9 cellular contexts compared by ENCODE assay signal in genomic region chr16:1474047-1474446, GRCh38. TPM values are rescaled to one million over a fixed set of nuclear protein-coding genes. Genes with fewer than 3 reads are reported as not detected.
DNase-seq lines count a peak whose midpoint lies in the region; ATAC-seq lines count a peak whose summit lies in the region.
"Had no signal": no experiment of that assay in that cellular context is flagged by ENCODE, and none has a peak within 500 bp of the region (broad histone marks: within the 10 kb centered on the region; RNA-seq: fewer than 3 reads in every experiment).

No MANE protein-coding gene starts in this region.

- POLR2A ChIA-PET in activated naive CD8-positive, alpha-beta T cell treated with anti-CD3 and anti-CD28 coated beads, Interleukin-2, amount 10 ng/mL, durations not matched to agents 7 days and 5 days (lab: Charles Lee) = no interaction called here

- H3K9me3 Mint-ChIP-seq in activated CD8-positive, alpha-beta memory T cell treated with anti-CD3 and anti-CD28 coated beads, Interleukin-2, amount 10 ng/mL, durations not matched to agents 7 days and 5 days (ENCODE audit: low read depth) = no peaks in the 10 kb centered on the region
- H3K9me3 Mint-ChIP-seq in activated naive CD8-positive, alpha-beta T cell treated with anti-CD3 and anti-CD28 coated beads, Interleukin-2, amount 10 ng/mL, durations not matched to agents 7 days and 5 days = no peaks in the 10 kb centered on the region

- H3K27ac ChIP-seq in thymus (ENCODE audit: low read depth) = no peak overlapping the region

- no peaks in the 10 kb centered on the region for H3K27me3 ChIP-seq in thymus (ENCODE audit: control insufficient read depth, insufficient read depth)

- H3K4me1 Mint-ChIP-seq in activated CD8-positive, alpha-beta memory T cell treated with anti-CD3 and anti-CD28 coated beads, Interleukin-2, amount 10 ng/mL, durations not matched to agents 7 days and 5 days = peaks cover 21% of the 10 kb centered on the region
- H3K4me1 Mint-ChIP-seq in activated naive CD8-positive, alpha-beta T cell treated with anti-CD3 and anti-CD28 coated beads, Interleukin-2, amount 10 ng/mL, durations not matched to agents 7 days and 5 days = peaks cover 19% of the 10 kb centered on the region

- peaks cover 5% of the 10 kb centered on the region for H3K36me3 ChIP-seq in thymus (ENCODE audit: control insufficient read depth, insufficient read depth)

- peak overlapping the region; percentile 88 for H3K4me3 ChIP-seq in thymus (ENCODE audit: low read length)

- no peak for ATAC-seq in activated CD8-positive, alpha-beta memory T cell treated with anti-CD3 and anti-CD28 coated beads, Interleukin-2, amount 10 ng/mL, durations not matched to agents 7 days and 5 days
- ATAC-seq in activated naive CD8-positive, alpha-beta T cell treated with anti-CD3 and anti-CD28 coated beads, Interleukin-2, amount 10 ng/mL, durations not matched to agents 7 days and 5 days (ENCODE audit: low read depth) = no peak

- CTCF ChIA-PET in activated CD8-positive, alpha-beta memory T cell treated with anti-CD3 and anti-CD28 coated beads, Interleukin-2, amount 10 ng/mL, durations not matched to agents 7 days and 5 days (lab: Charles Lee) = no interaction called here

- H3K27ac Mint-ChIP-seq in activated CD8-positive, alpha-beta memory T cell treated with anti-CD3 and anti-CD28 coated beads, Interleukin-2, amount 10 ng/mL, durations not matched to agents 7 days and 5 days = peak overlapping the region; percentile 40
- no peak overlapping the region for H3K27ac Mint-ChIP-seq in activated naive CD8-positive, alpha-beta T cell treated with anti-CD3 and anti-CD28 coated beads, Interleukin-2, amount 10 ng/mL, durations not matched to agents 7 days and 5 days

- H3K9me3 ChIP-seq in thymus (ENCODE audit: control insufficient read depth) = no peaks in the 10 kb centered on the region

- H3K4me1 ChIP-seq in thymus (ENCODE audit: control insufficient read depth, insufficient read depth, low read length) = peaks cover 10% of the 10 kb centered on the region

- H3K4me3 Mint-ChIP-seq in activated CD8-positive, alpha-beta memory T cell treated with anti-CD3 and anti-CD28 coated beads, Interleukin-2, amount 10 ng/mL, durations not matched to agents 7 days and 5 days = peak overlapping the region; percentile 67
- peak overlapping the region; percentile 73 for H3K4me3 Mint-ChIP-seq in activated naive CD8-positive, alpha-beta T cell treated with anti-CD3 and anti-CD28 coated beads, Interleukin-2, amount 10 ng/mL, durations not matched to agents 7 days and 5 days

- no peaks in the 10 kb centered on the region for H3K36me3 Mint-ChIP-seq in activated CD8-positive, alpha-beta memory T cell treated with anti-CD3 and anti-CD28 coated beads, Interleukin-2, amount 10 ng/mL, durations not matched to agents 7 days and 5 days
- H3K36me3 Mint-ChIP-seq in activated naive CD8-positive, alpha-beta T cell treated with anti-CD3 and anti-CD28 coated beads, Interleukin-2, amount 10 ng/mL, durations not matched to agents 7 days and 5 days = no peaks in the 10 kb centered on the region

- DNase-seq in activated CD8-positive, alpha-beta memory T cell treated with anti-CD3 and anti-CD28 coated beads, Interleukin-2, amount 10 ng/mL, durations not matched to agents 7 days and 5 days = no peak
- DNase-seq in activated CD8-positive, alpha-beta memory T cell treated with anti-CD3 and anti-CD28 coated beads for 24 hours = no peak
- DNase-seq in activated naive CD8-positive, alpha-beta T cell treated with anti-CD3 and anti-CD28 coated beads, Interleukin-2, amount 10 ng/mL, durations not matched to agents 7 days and 5 days = no peak
- DNase-seq in kidney tubule cell (ENCODE audit: low spot score) (peak; percentile 50), NCI-H2196 treated with DMSO at 0.1 percent for 48 hours (lab: John Stamatoyannopoulos, UW; ENCODE audit: unreplicated experiment) (no peak), HPDE6-E6E7 (ENCODE audit: extremely low spot score) (no peak), NCI-H526 treated with DMSO at 0.1 percent for 48 hours (lab: John Stamatoyannopoulos, UW) (no peak)
- DNase-seq: stimulated activated CD8-positive, alpha-beta memory T cell treated with anti-CD3 and anti-CD28 coated beads, Interleukin-4, amount 100 ng/mL, for 48 hours had no signal

- WGBS in thymus = 41% methylated on average over 15 of the region's 15 CpGs

- H3K27me3 Mint-ChIP-seq in activated CD8-positive, alpha-beta memory T cell treated with anti-CD3 and anti-CD28 coated beads, Interleukin-2, amount 10 ng/mL, durations not matched to agents 7 days and 5 days = no peaks in the 10 kb centered on the region
- no peaks in the 10 kb centered on the region for H3K27me3 Mint-ChIP-seq in activated naive CD8-positive, alpha-beta T cell treated with anti-CD3 and anti-CD28 coated beads, Interleukin-2, amount 10 ng/mL, durations not matched to agents 7 days and 5 days

RNA-seq across cellular contexts. Expression of gene CLCN7, which starts 0.8 kb away (rescaled TPM):
- total RNA-seq in activated CD8-positive, alpha-beta memory T cell treated with anti-CD3 and anti-CD28 coated beads, Interleukin-2, amount 10 ng/mL, durations not matched to agents 7 days and 5 days = 10 to 100 TPM; 53.0 to 60.5 TPM
- 10 to 100 TPM; 69.7 to 72.2 TPM for total RNA-seq in activated naive CD8-positive, alpha-beta T cell treated with anti-CD3 and anti-CD28 coated beads, Interleukin-2, amount 10 ng/mL, durations not matched to agents 7 days and 5 days
- polyA plus RNA-seq in thymus = 78.5 TPM

RNA-seq across cellular contexts. Expression of gene PTX4, which starts 14.7 kb away (rescaled TPM):
- not detected for total RNA-seq in activated CD8-positive, alpha-beta memory T cell treated with anti-CD3 and anti-CD28 coated beads, Interleukin-2, amount 10 ng/mL, durations not matched to agents 7 days and 5 days
- not detected for total RNA-seq in activated naive CD8-positive, alpha-beta T cell treated with anti-CD3 and anti-CD28 coated beads, Interleukin-2, amount 10 ng/mL, durations not matched to agents 7 days and 5 days
- 0.05 TPM for polyA plus RNA-seq in thymus

RNA-seq across cellular contexts. Expression of gene TELO2, which starts 19.1 kb away (rescaled TPM):
- total RNA-seq in activated CD8-positive, alpha-beta memory T cell treated with anti-CD3 and anti-CD28 coated beads, Interleukin-2, amount 10 ng/mL, durations not matched to agents 7 days and 5 days = 10 to 100 TPM; 60.7 to 63.8 TPM
- total RNA-seq in activated naive CD8-positive, alpha-beta T cell treated with anti-CD3 and anti-CD28 coated beads, Interleukin-2, amount 10 ng/mL, durations not matched to agents 7 days and 5 days = 10 to 100 TPM; 53.9 to 57.1 TPM
- 97.4 TPM for polyA plus RNA-seq in thymus

RNA-seq across cellular contexts. Expression of gene CCDC154, which starts 29.7 kb away (rescaled TPM):
- total RNA-seq in activated CD8-positive, alpha-beta memory T cell treated with anti-CD3 and anti-CD28 coated beads, Interleukin-2, amount 10 ng/mL, durations not matched to agents 7 days and 5 days = 1 to 10 TPM; 2.0 to 2.9 TPM
- total RNA-seq in activated naive CD8-positive, alpha-beta T cell treated with anti-CD3 and anti-CD28 coated beads, Interleukin-2, amount 10 ng/mL, durations not matched to agents 7 days and 5 days = 1 to 10 TPM; 6.1 to 6.5 TPM
- 14.0 TPM for polyA plus RNA-seq in thymus

RNA-seq across cellular contexts. Expression of gene PERCC1, which starts 43.2 kb away (rescaled TPM):
- under 1 TPM in 1 of 2 experiments, not detected in 1; 0.33 TPM for total RNA-seq in activated CD8-positive, alpha-beta memory T cell treated with anti-CD3 and anti-CD28 coated beads, Interleukin-2, amount 10 ng/mL, durations not matched to agents 7 days and 5 days
- 1 to 10 TPM in 1 of 2 experiments, under 1 TPM in 1; 0.57 to 1.2 TPM for total RNA-seq in activated naive CD8-positive, alpha-beta T cell treated with anti-CD3 and anti-CD28 coated beads, Interleukin-2, amount 10 ng/mL, durations not matched to agents 7 days and 5 days
- polyA plus RNA-seq in thymus = 0.07 TPM
